In the genomic region with DNA sequence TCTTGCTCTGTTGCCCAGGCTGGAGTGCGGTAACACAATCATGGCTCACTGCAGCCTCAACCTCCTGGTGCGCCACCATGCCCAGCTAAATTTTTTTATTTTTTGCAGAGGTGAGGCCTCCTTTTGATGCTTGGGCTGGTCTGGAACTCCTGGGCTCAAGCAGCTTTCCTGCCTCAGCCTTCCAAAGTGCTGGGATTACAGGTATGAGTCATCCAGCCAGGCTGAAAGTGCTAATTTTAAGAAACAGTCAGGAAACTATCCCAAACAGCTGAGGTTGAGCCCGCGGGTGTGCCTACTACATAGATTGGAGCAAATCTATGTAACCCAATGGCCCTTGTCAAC, we compare ENCODE assay signal across 8 cellular contexts. TPM values are rescaled to one million over a fixed set of nuclear protein-coding genes. Genes with fewer than 3 reads are reported as not detected.
DNase-seq lines count a peak whose midpoint lies in the region; ATAC-seq and TF ChIP-seq lines count a peak whose summit lies in the region.

No MANE protein-coding gene starts in this region.

- no peaks in the 10 kb centered on the region for H3K27me3 ChIP-seq in esophagus squamous epithelium
- no peaks in the 10 kb centered on the region for H3K27me3 ChIP-seq in sigmoid colon

- H3K4me1 ChIP-seq in esophagus squamous epithelium (peaks cover 4 to 47% (median 19%) of the 10 kb centered on the region in 3 donors), sigmoid colon (peaks cover 0 to 26% (median 21%) of the 10 kb centered on the region in 4 donors)

- in situ Hi-C loops in GM13977 (cut with MboI; ENCODE audit: low pct_unique_long_range_greater_than_20kb, low sequenced_read_pairs, unreplicated experiment) = no loop called here

- H3K36me3 ChIP-seq in esophagus squamous epithelium = peaks cover 0 to 20% (median 0%) of the 10 kb centered on the region in 3 donors
- H3K36me3 ChIP-seq in sigmoid colon = peaks cover 0 to 8% (median 0%) of the 10 kb centered on the region in 4 donors

- TF ChIP-seq POLR2A in esophagus squamous epithelium (IDR thresholded peaks at IDR 0.05) (no peak), sigmoid colon (IDR thresholded peaks at IDR 0.05) (no peak)

- peak; percentile 78 for DNase-seq in RKO (ENCODE audit: low spot score)
- no peak for DNase-seq in esophagus squamous epithelium (lab: John Stamatoyannopoulos, UW)
- no peak for DNase-seq in sigmoid colon
- DNase-seq in NCI-H1436 treated with DMSO at 0.1 percent for 48 hours (lab: John Stamatoyannopoulos, UW) = no peak
- DNase-seq in activated CD4-positive, alpha-beta T cell treated with anti-CD3 and anti-CD28 coated beads for 1 hour = no peak
- no peak for DNase-seq in GM13977 (ENCODE audit: low spot score)

- intact Hi-C loops in esophagus squamous epithelium (cut with DNase I) = no loop called here
- intact Hi-C loops in sigmoid colon (cut with DNase I) = no loop called here

- H3K4me3 ChIP-seq in esophagus squamous epithelium (peak overlapping the region; percentile 54 to 97 (median 84)), sigmoid colon (peak overlapping the region; percentile 61 to 93 (median 88))

- 71 to 83% methylated on average over 4 of the region's 4 CpGs for WGBS in esophagus squamous epithelium, 2 donors
- WGBS in sigmoid colon, 2 donors = 92 to 93% methylated on average over 4 of the region's 4 CpGs

- H3K9me3 ChIP-seq in esophagus squamous epithelium = no peaks in the 10 kb centered on the region
- no peaks in the 10 kb centered on the region for H3K9me3 ChIP-seq in sigmoid colon

- no peak for TF ChIP-seq EP300 in sigmoid colon (IDR thresholded peaks at IDR 0.05)

- no peak for TF ChIP-seq CTCF in esophagus squamous epithelium (IDR thresholded peaks at IDR 0.05)
- TF ChIP-seq CTCF in sigmoid colon (IDR thresholded peaks at IDR 0.05) = no peak
- no peak for TF ChIP-seq CTCF in GM13977 (IDR thresholded peaks at IDR 0.05; ENCODE audit: extremely low read depth, insufficient read depth, missing control alignments)

- peak; percentile 3 for ATAC-seq in GM18907 (IDR thresholded peaks at IDR 0.05; ENCODE audit: unreplicated experiment)
- ATAC-seq in GM21825 (IDR thresholded peaks at IDR 0.05; ENCODE audit: unreplicated experiment) = no peak

- peak overlapping the region; percentile 90 to 94 (median 92) for H3K27ac ChIP-seq in esophagus squamous epithelium
- H3K27ac ChIP-seq in sigmoid colon = peak overlapping the region in 2 of 4 donors; percentile 90 to 94

RNA-seq across cellular contexts. Expression of gene XPO6, which starts 0.7 kb away (rescaled TPM):
- total RNA-seq in esophagus squamous epithelium (10 to 100 TPM; 69.0 to 90.8 (median 76.0) TPM), sigmoid colon (10 to 100 TPM; 48.9 to 85.5 (median 57.0) TPM)
- 100 to 1,000 TPM in 1 of 3 donors, 10 to 100 TPM in 2; 40.2 to 101 (median 41.2) TPM for polyA plus RNA-seq in sigmoid colon
